19 cellular contexts compared by ENCODE assay signal in the genomic region with DNA sequence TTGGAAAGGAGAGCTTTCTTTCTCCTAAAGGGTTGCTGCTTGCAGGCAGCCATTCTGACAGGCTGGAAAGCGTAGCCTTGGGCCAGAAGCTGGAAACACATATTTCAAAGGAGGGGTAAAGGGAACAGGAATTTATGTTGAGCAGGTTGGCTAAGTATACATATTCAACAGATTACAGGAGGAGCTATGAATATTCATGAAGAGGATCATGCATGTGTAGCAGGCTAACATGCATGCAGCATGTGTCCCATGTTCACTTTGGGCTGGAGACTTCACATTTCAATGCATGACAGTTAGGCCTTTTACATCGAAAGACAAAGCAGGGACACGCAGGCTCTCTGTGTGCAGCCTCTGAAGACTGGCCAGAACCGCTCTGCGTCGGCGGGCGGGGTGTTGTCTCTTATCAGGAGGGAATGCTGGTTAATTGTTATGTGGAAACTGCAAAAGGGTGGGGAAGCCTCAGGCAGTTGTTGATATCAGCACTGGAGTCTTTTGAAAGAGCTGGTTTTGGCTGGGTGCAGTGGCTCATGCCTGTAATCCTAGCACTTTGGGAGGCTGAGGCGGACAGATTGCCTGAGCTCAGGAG. TPM values are rescaled to one million over a fixed set of nuclear protein-coding genes. Genes with fewer than 3 reads are reported as not detected.
DNase-seq lines count a peak whose midpoint lies in the region; ATAC-seq and TF ChIP-seq lines count a peak whose summit lies in the region.
"Had no signal": no experiment of that assay in that cellular context is flagged by ENCODE, and none has a peak within 500 bp of the region (broad histone marks: within the 10 kb centered on the region; RNA-seq: fewer than 3 reads in every experiment).

No MANE protein-coding gene starts in this region.

- no peaks in the 10 kb centered on the region for H3K9me2 ChIP-seq in GM23248 (ENCODE audit: insufficient read depth)

- peak overlapping the region; percentile 84 for H3K27ac ChIP-seq in OCI-LY3 (ENCODE audit: low read length)
- no peak overlapping the region for H3K27ac ChIP-seq in trophoblast cell (ENCODE audit: low read depth, low read length)
- H3K27ac ChIP-seq in spleen: peak overlapping the region in 1 of 8 donors; percentile 9
- H3K27ac ChIP-seq in GM23248: no peak overlapping the region

- in situ Hi-C loops in GM23248 (cut with MboI): no loop called here

- H4K20me1 ChIP-seq in OCI-LY3 (ENCODE audit: insufficient read depth, low read length) (no peaks in the 10 kb centered on the region), GM23248 (ENCODE audit: insufficient read depth) (no peaks in the 10 kb centered on the region)

- H2BK120ac ChIP-seq in trophoblast cell (ENCODE audit: insufficient read depth, low read length, poor library complexity): no peak overlapping the region

- H3K14ac ChIP-seq in trophoblast cell (ENCODE audit: low read length): no peak overlapping the region

- no peak overlapping the region for H4K12ac ChIP-seq in trophoblast cell (ENCODE audit: low read depth, low read length)

- TF ChIP-seq CTCF in OCI-LY3 (IDR thresholded peaks at IDR 0.05; ENCODE audit: low read depth, low read length): no peak
- no peak for TF ChIP-seq CTCF in spleen (IDR thresholded peaks at IDR 0.05 in 8 of 11, conservative IDR thresholded peaks at IDR 0.05 in 3 of 11)

- no peak overlapping the region for H4K8ac ChIP-seq in trophoblast cell (ENCODE audit: low read depth, low read length)

- H3K4ac ChIP-seq in trophoblast cell (ENCODE audit: low read depth, low read length): no peak overlapping the region

- H3K79me2 ChIP-seq in OCI-LY3 (ENCODE audit: low read length) (no peaks in the 10 kb centered on the region), trophoblast cell (ENCODE audit: control insufficient read depth, insufficient read depth, low read length, poor library complexity) (no peaks in the 10 kb centered on the region), GM23248 (ENCODE audit: insufficient read depth) (no peaks in the 10 kb centered on the region)

- peak overlapping the region; percentile 39 for H3K9ac ChIP-seq in OCI-LY3 (ENCODE audit: low read length)
- H3K9ac ChIP-seq in trophoblast cell (ENCODE audit: low read length): no peak overlapping the region
- no peak overlapping the region for H3K9ac ChIP-seq in GM23248

- ATAC-seq in esophagus mucosa (peak; percentile 26), HG03354 (IDR thresholded peaks at IDR 0.05; ENCODE audit: poor library complexity, severe bottlenecking, unreplicated experiment) (no peak)
- ATAC-seq: activated CD4-positive, alpha-beta T cell treated with anti-CD3 and anti-CD28 coated beads for 36 hours had no signal

- H3K27me3 ChIP-seq in H7 (ENCODE audit: control insufficient read depth, insufficient read depth, low read length): no peaks in the 10 kb centered on the region
- no peaks in the 10 kb centered on the region for H3K27me3 ChIP-seq in OCI-LY3 (ENCODE audit: low read depth, low read length)
- no peaks in the 10 kb centered on the region for H3K27me3 ChIP-seq in trophoblast cell (ENCODE audit: insufficient read depth, low read length)
- no peaks in the 10 kb centered on the region for H3K27me3 ChIP-seq in spleen (replicated peaks in 1 of 7)
- H3K27me3 ChIP-seq in GM23248 (replicated peaks; ENCODE audit: insufficient read depth): no peaks in the 10 kb centered on the region
- H3K27me3 ChIP-seq: tibial nerve had no signal

- H2BK12ac ChIP-seq in trophoblast cell (ENCODE audit: low read length): no peak overlapping the region

- H3K23ac ChIP-seq in trophoblast cell (ENCODE audit: low read length): no peak overlapping the region

- no CpG with 5 or more reads among the region's 9 CpGs for WGBS in trophoblast cell (ENCODE audit: extremely low coverage, insufficient coverage, insufficient read length)
- 84 to 88% (median 86%) methylated on average over 8 to 9 of the region's 9 CpGs for WGBS in spleen, 5 donors
- WGBS in GM23248 (ENCODE audit: low coverage in 1 of 2, low lambda C conversion rate in 2 of 2, missing lambda C conversion rate in 2 of 2), 2 experiments: 70 to 78% methylated on average over 9 of the region's 9 CpGs

- H3K9me3 ChIP-seq in OCI-LY3 (ENCODE audit: insufficient read depth, low read length) (no peaks in the 10 kb centered on the region), trophoblast cell (ENCODE audit: insufficient read depth, low read depth, low read length) (peaks cover 3% of the 10 kb centered on the region), spleen (peaks cover 2 to 17% (median 12%) of the 10 kb centered on the region in 8 donors), GM23248 (ENCODE audit: low read depth) (no peaks in the 10 kb centered on the region)

- intact Hi-C loops in spleen (cut with DNase I; ENCODE audit: low total_unique reads): no loop called here

- H3K4me2 ChIP-seq in OCI-LY3 (ENCODE audit: low read length) (peak overlapping the region; percentile 65), trophoblast cell (ENCODE audit: low read length) (no peak overlapping the region), GM23248 (ENCODE audit: unreplicated experiment) (no peak overlapping the region)

- no peak overlapping the region for H4K91ac ChIP-seq in trophoblast cell (ENCODE audit: low read depth, low read length)

- H2BK5ac ChIP-seq in trophoblast cell (ENCODE audit: low read depth, low read length, poor library complexity): no peak overlapping the region

- H3K79me1 ChIP-seq in trophoblast cell (ENCODE audit: low read length): no peaks in the 10 kb centered on the region

- peaks cover 2% of the 10 kb centered on the region; the same call in 1 of the 2 replicates for H3K36me3 ChIP-seq in H7 (replicated peaks; ENCODE audit: control insufficient read depth, insufficient read depth, low read length)
- no peaks in the 10 kb centered on the region for H3K36me3 ChIP-seq in OCI-LY3 (replicated peaks; ENCODE audit: low read depth, low read length)
- H3K36me3 ChIP-seq in trophoblast cell (ENCODE audit: control insufficient read depth in 1 of 2, insufficient read depth in 2 of 2, low read length in 2 of 2): no peaks in the 10 kb centered on the region
- H3K36me3 ChIP-seq in spleen: peaks cover 0 to 4% (median 0%) of the 10 kb centered on the region in 6 donors
- H3K36me3 ChIP-seq in GM23248 (ENCODE audit: low read depth): no peaks in the 10 kb centered on the region
- H3K36me3 ChIP-seq: tibial nerve had no signal

- no peak overlapping the region for H3K4me3 ChIP-seq in H7 (ENCODE audit: insufficient read depth, low read depth, low read length)
- H3K4me3 ChIP-seq in OCI-LY3 (ENCODE audit: low read length): peak overlapping the region; percentile 49
- H3K4me3 ChIP-seq in trophoblast cell (ENCODE audit: low read depth, low read length): no peak overlapping the region
- H3K4me3 ChIP-seq in spleen: no peak overlapping the region
- no peak overlapping the region for H3K4me3 ChIP-seq in GM23248
- H3K4me3 ChIP-seq: tibial nerve had no signal

- H2AFZ ChIP-seq in OCI-LY3 (ENCODE audit: low read depth, low read length) (no peak overlapping the region), trophoblast cell (ENCODE audit: insufficient read depth, low read length, poor library complexity) (no peak overlapping the region), GM23248 (no peak overlapping the region)

- no peak overlapping the region for H3K18ac ChIP-seq in trophoblast cell (ENCODE audit: low read length)

- no peaks in the 10 kb centered on the region for H3F3A ChIP-seq in GM23248 (ENCODE audit: insufficient read depth)

- TF ChIP-seq POLR2A in spleen (IDR thresholded peaks at IDR 0.05): no peak

- DNase-seq in H7 (peak; percentile 40), trophoblast cell (peak; percentile 93 to 94), spleen (no peak), GM23248 (no peak)
- DNase-seq in activated CD4-positive, alpha-beta T cell treated with anti-CD3 and anti-CD28 coated beads, Interleukin-2, amount 50 U/mL, for 48 hours: no peak
- DNase-seq: activated CD4-positive, alpha-beta T cell treated with anti-CD3 and anti-CD28 coated beads for 36 hours; activated gamma-delta T cell; amygdala; GF-D8; GOT3; NCI-H1436; posterior cingulate gyrus; SIG-M5; stimulated activated CD4-positive, alpha-beta T cell treated with anti-CD3 and anti-CD28 coated beads, Interleukin-12 subunit alpha, Interleukin-12 subunit beta, amount 100 ng/mL, for 4 hours; T-helper 9 cell had no signal

- H3K4me1 ChIP-seq in OCI-LY3 (ENCODE audit: low read length): peaks cover 22% of the 10 kb centered on the region
- no peaks in the 10 kb centered on the region for H3K4me1 ChIP-seq in trophoblast cell (ENCODE audit: control insufficient read depth in 1 of 2, insufficient read depth in 2 of 2, low read length in 2 of 2)
- H3K4me1 ChIP-seq in spleen: peaks cover 0 to 4% (median 0%) of the 10 kb centered on the region in 6 donors
- no peaks in the 10 kb centered on the region for H3K4me1 ChIP-seq in GM23248 (ENCODE audit: insufficient read depth)
- H3K4me1 ChIP-seq: tibial nerve had no signal

- H2AK5ac ChIP-seq in trophoblast cell (ENCODE audit: low read length): no peak overlapping the region

RNA-seq across cellular contexts. Expression of a gene that starts 31.5 kb away (rescaled TPM):
- total RNA-seq in H7 (2014; rRNA removed; shearing (Covaris generic)): 131 and 143 TPM in 2 replicates
- total RNA-seq in esophagus mucosa (20.1 TPM), spleen (10 to 100 TPM; 26.1 to 48.3 (median 30.3) TPM)
- polyA plus RNA-seq in trophoblast cell (2013): 17.1 and 17.5 TPM in 2 replicates
- polyA plus RNA-seq in spleen (10 to 100 TPM; 12.1 to 21.2 (median 20.2) TPM), GM23248 (2016; fragmentation: Nextera tagmentation; extraction: Ambion mirVana) (53.2 and 53.4 TPM in 2 replicates)
- total RNA-seq in GM23248 (2014; rRNA removed; shearing (Covaris generic)): 45.8 and 50.7 TPM in 2 replicates

RNA-seq across cellular contexts. Expression of a gene that starts 31.8 kb away (rescaled TPM):
- 8.5 and 10.4 TPM in 2 replicates for total RNA-seq in H7 (2014; rRNA removed; shearing (Covaris generic))
- total RNA-seq in esophagus mucosa (9.9 TPM), spleen (10 to 100 TPM; 17.0 to 46.7 (median 22.8) TPM)
- 6.9 and 7.4 TPM in 2 replicates for polyA plus RNA-seq in trophoblast cell (2013)
- polyA plus RNA-seq in spleen (10 to 100 TPM; 27.1 to 39.9 (median 39.2) TPM), GM23248 (2016; fragmentation: Nextera tagmentation; extraction: Ambion mirVana) (14.2 and 15.0 TPM in 2 replicates)
- total RNA-seq in GM23248 (2014; rRNA removed; shearing (Covaris generic)): 16.0 and 19.7 TPM in 2 replicates

Comparison
In these comparisons a context has a peak if more than half of its experiments do, and no peak if none do; other contexts are left out.
1. DNase-seq: peak in H7 (single experiment) and trophoblast cell (2 of 2); none in spleen (single experiment), GM23248 (single experiment) and activated CD4-positive, alpha-beta T cell treated with anti-CD3 and anti-CD28 coated beads, Interleukin-2, amount 50 U/mL, for 48 hours (0 of 2).